14 cellular contexts compared by ENCODE assay signal in the genomic region with DNA sequence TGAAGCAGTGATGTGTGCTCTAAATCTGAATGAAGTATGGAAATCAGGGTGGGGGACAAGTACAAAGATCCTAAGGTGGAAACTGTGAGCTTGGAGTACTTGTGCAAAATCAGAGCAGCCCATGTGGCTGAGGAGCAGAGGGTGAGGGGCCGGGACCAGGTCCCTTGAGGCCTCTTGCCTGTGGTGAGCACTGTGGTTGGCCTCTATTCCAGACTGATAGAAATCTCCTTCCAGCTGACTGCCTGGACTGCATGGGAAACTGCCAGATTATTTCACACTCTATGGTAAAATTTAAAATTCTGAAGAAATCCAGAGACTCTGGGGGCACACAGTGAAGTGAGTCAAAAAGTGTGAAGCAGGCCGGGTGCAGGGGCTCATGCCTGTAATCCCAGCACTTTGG.
A peak's percentile ranks its signal among the peaks of the same experiment; 100 is the strongest.
DNase-seq lines count a peak whose midpoint lies in the region; ATAC-seq and TF ChIP-seq lines count a peak whose summit lies in the region.
"Had no signal": no experiment of that assay in that cellular context is flagged by ENCODE, and none has a peak within 500 bp of the region (broad histone marks: within the 10 kb centered on the region; RNA-seq: fewer than 3 reads in every experiment).

No MANE protein-coding gene starts in this region.

- WGBS in H9 (ENCODE audit: extremely low coverage, insufficient read length, low lambda C conversion rate) = no CpG with 5 or more reads among the region's 2 CpGs
- WGBS in right cardiac atrium = 59% methylated on average over 2 of the region's 2 CpGs
- 5% methylated on average over 2 of the region's 2 CpGs for WGBS in smooth muscle cell (ENCODE audit: low lambda C conversion rate)

- H3K27me3 ChIP-seq in H9 (ENCODE audit: insufficient read depth, low read length) = no peaks in the 10 kb centered on the region
- no peaks in the 10 kb centered on the region for H3K27me3 ChIP-seq in brain microvascular endothelial cell (replicated peaks)
- H3K27me3 ChIP-seq in right cardiac atrium (ENCODE audit: control insufficient read depth, insufficient read depth) = no peaks in the 10 kb centered on the region
- no peaks in the 10 kb centered on the region for H3K27me3 ChIP-seq in smooth muscle cell (ENCODE audit: low read depth)

- TF ChIP-seq CTCF in H9 (conservative IDR thresholded peaks at IDR 0.05) (no peak), brain microvascular endothelial cell (IDR thresholded peaks at IDR 0.05; ENCODE audit: low read depth, low read length, missing control alignments) (no peak), smooth muscle cell (IDR thresholded peaks at IDR 0.05; ENCODE audit: borderline replicate concordance, insufficient read depth, poor library complexity, severe bottlenecking) (no peak)

- no peak overlapping the region for H2BK12ac ChIP-seq in H9 (ENCODE audit: insufficient read length, low read depth, low read length)

- H3K23ac ChIP-seq in H9 (ENCODE audit: insufficient read length, low read depth, low read length) = no peak overlapping the region

- no peak overlapping the region for H2BK5ac ChIP-seq in H9 (ENCODE audit: insufficient read length, low read length)

- in situ Hi-C loops in brain microvascular endothelial cell (cut with HindIII; ENCODE audit: low pct_ligation_motif_present, low sequenced_read_pairs) = no loop called here

- peak in 1 of 2 donors; percentile 55 for ATAC-seq in right cardiac atrium
- ATAC-seq in GM21737 (IDR thresholded peaks at IDR 0.05; ENCODE audit: unreplicated experiment) = no peak
- no peak for ATAC-seq in GM21423 (IDR thresholded peaks at IDR 0.05; ENCODE audit: unreplicated experiment)

- H2BK15ac ChIP-seq in H9 (ENCODE audit: low read depth, low read length) = no peak overlapping the region

- H3K23me2 ChIP-seq in H9 (ENCODE audit: insufficient read length, low read depth, low read length, poor library complexity, severe bottlenecking) = no peaks in the 10 kb centered on the region

- H3K27me3 Mint-ChIP-seq in H9 (ENCODE audit: low read depth) = no peaks in the 10 kb centered on the region

- H3K14ac ChIP-seq in H9 (ENCODE audit: insufficient read depth, low read length) = peak overlapping the region; percentile 65; the same call in 1 of the 2 replicates

- no peaks in the 10 kb centered on the region for H4K20me1 ChIP-seq in H9 (ENCODE audit: control insufficient read depth, insufficient read depth, insufficient read length)
- H4K20me1 ChIP-seq in smooth muscle cell (ENCODE audit: low read depth) = peaks cover 22% of the 10 kb centered on the region

- intact Hi-C loops in right cardiac atrium (cut with DNase I) = loop anchor here in 1 of 4 donors (10.0 kb wide), 1 partner anchor 99 kb away; the partner anchor contains the start of gene WWTR1

- H3K4ac ChIP-seq in H9 (ENCODE audit: low read depth, low read length) = no peak overlapping the region

- H3K79me2 ChIP-seq in H9 (ENCODE audit: insufficient read depth, low read length) (no peaks in the 10 kb centered on the region), smooth muscle cell (ENCODE audit: low read depth) (peaks cover 76% of the 10 kb centered on the region)

- no peak overlapping the region for H3K9ac ChIP-seq in H9 (ENCODE audit: extremely low read depth, insufficient read length, low read length)
- H3K9ac ChIP-seq in smooth muscle cell (ENCODE audit: low read depth) = no peak overlapping the region

- no peak for DNase-seq in H9
- peak; percentile 41 for DNase-seq in brain microvascular endothelial cell
- peak in 2 of 3 donors; percentile 44 to 63 for DNase-seq in right cardiac atrium
- no peak for DNase-seq in smooth muscle cell (lab: John Stamatoyannopoulos, UW; ENCODE audit: unreplicated experiment)
- no peak for DNase-seq in activated T-cell treated with anti-CD3 and anti-CD28 coated beads for 4 hours
- DNase-seq in NCI-H2081 treated with DMSO at 0.1 percent for 48 hours (lab: John Stamatoyannopoulos, UW) = no peak
- DNase-seq: activated naive CD8-positive, alpha-beta T cell treated with anti-CD3 and anti-CD28 coated beads for 36 hours; kidney glomerular epithelial cell; MM.1S; NCI-H510A treated with DMSO at 0.1 percent for 48 hours; occipital lobe; SW 1271 had no signal

- peaks cover 6% of the 10 kb centered on the region for H3K79me1 ChIP-seq in H9 (ENCODE audit: insufficient read depth, low read depth, low read length, poor library complexity, severe bottlenecking)

- H2BK20ac ChIP-seq in H9 (ENCODE audit: low read depth, low read length, poor library complexity, severe bottlenecking) = no peak overlapping the region

- H3K27ac ChIP-seq in H9 (ENCODE audit: insufficient read length, low read depth, low read length) (no peak overlapping the region), brain microvascular endothelial cell (peak overlapping the region; percentile 23), right cardiac atrium (ENCODE audit: low read length) (no peak overlapping the region), smooth muscle cell (ENCODE audit: low read depth) (peak overlapping the region; percentile 90)

- H3K56ac ChIP-seq in H9 (ENCODE audit: insufficient read length, low read depth, low read length) = no peak overlapping the region

- H3K4me3 ChIP-seq in brain microvascular endothelial cell (ENCODE audit: low read depth, low read length) (no peak overlapping the region), right cardiac atrium (ENCODE audit: low read length) (no peak overlapping the region), smooth muscle cell (no peak overlapping the region)

- peak overlapping the region; percentile 50 for H2AK5ac ChIP-seq in H9 (ENCODE audit: insufficient read length, low read length)

- H3K9me3 ChIP-seq in H9 (ENCODE audit: control insufficient read depth, low read depth, low read length) (no peaks in the 10 kb centered on the region), right cardiac atrium (ENCODE audit: control insufficient read depth, low read length) (no peaks in the 10 kb centered on the region), smooth muscle cell (replicated peaks; ENCODE audit: low read depth) (no peaks in the 10 kb centered on the region)

- no peak overlapping the region for H2AFZ ChIP-seq in H9 (ENCODE audit: low read length)
- H2AFZ ChIP-seq in smooth muscle cell (ENCODE audit: low read depth) = no peak overlapping the region

- H3K9me3 Mint-ChIP-seq in H9 = no peaks in the 10 kb centered on the region
- H3K9me3 Mint-ChIP-seq: activated naive CD8-positive, alpha-beta T cell treated with anti-CD3 and anti-CD28 coated beads for 36 hours had no signal

- H3K4me3 Mint-ChIP-seq in H9 = no peak overlapping the region
- H3K4me3 Mint-ChIP-seq: activated naive CD8-positive, alpha-beta T cell treated with anti-CD3 and anti-CD28 coated beads for 36 hours had no signal

- no peak overlapping the region for H4K91ac ChIP-seq in H9 (ENCODE audit: insufficient read length, low read depth, low read length)

- H3K4me1 ChIP-seq in H9 (ENCODE audit: insufficient read depth, low read length) (no peaks in the 10 kb centered on the region), right cardiac atrium (ENCODE audit: control insufficient read depth, insufficient read depth, low read length) (peaks cover 18% of the 10 kb centered on the region), smooth muscle cell (ENCODE audit: low read depth) (peaks cover 29% of the 10 kb centered on the region)

- no peak overlapping the region for H4K8ac ChIP-seq in H9 (replicated peaks; ENCODE audit: insufficient read length, low read depth, low read length)

- H3T11ph ChIP-seq in H9 (ENCODE audit: low read length) = no peak overlapping the region

- H3K27ac Mint-ChIP-seq in H9 = peak overlapping the region; percentile 3 to 22 (median 8); a peak in 3 of 7 replicates
- H3K27ac Mint-ChIP-seq: activated naive CD8-positive, alpha-beta T cell treated with anti-CD3 and anti-CD28 coated beads for 36 hours had no signal

- no peak overlapping the region for H3K18ac ChIP-seq in H9 (ENCODE audit: insufficient read length, low read depth, low read length)

- H3K4me1 Mint-ChIP-seq in H9 = peaks cover 30 to 35% of the 10 kb centered on the region in 2 experiments
- H3K4me1 Mint-ChIP-seq: activated naive CD8-positive, alpha-beta T cell treated with anti-CD3 and anti-CD28 coated beads for 36 hours had no signal

- H3F3A ChIP-seq in smooth muscle cell (ENCODE audit: low read depth) = peaks cover 32% of the 10 kb centered on the region

- H3K36me3 ChIP-seq in brain microvascular endothelial cell (replicated peaks) (peaks cover 5% of the 10 kb centered on the region), smooth muscle cell (ENCODE audit: low read depth) (no peaks in the 10 kb centered on the region)

- H3K4me2 ChIP-seq in H9 (ENCODE audit: insufficient read depth, insufficient read length, low read length) (no peak overlapping the region), smooth muscle cell (peak overlapping the region; percentile 76)

- no peaks in the 10 kb centered on the region for H3K36me3 Mint-ChIP-seq in H9 (ENCODE audit: insufficient read depth in 1 of 3, low read depth in 3 of 3)
- H3K36me3 Mint-ChIP-seq: activated naive CD8-positive, alpha-beta T cell treated with anti-CD3 and anti-CD28 coated beads for 36 hours had no signal

- H4K5ac ChIP-seq in H9 (ENCODE audit: insufficient read length, low read depth, low read length) = no peak overlapping the region

- no peak overlapping the region for H2BK120ac ChIP-seq in H9 (ENCODE audit: low read depth, low read length, poor library complexity, severe bottlenecking)

Comparison
In these comparisons a context has a peak if more than half of its experiments do, and no peak if none do; other contexts are left out.
1. DNase-seq: peak in brain microvascular endothelial cell (single experiment) and right cardiac atrium (2 of 3); none in H9 (single experiment), smooth muscle cell (single experiment), activated T-cell treated with anti-CD3 and anti-CD28 coated beads for 4 hours (single experiment) and NCI-H2081 treated with DMSO at 0.1 percent for 48 hours (single experiment).
2. H3K27ac ChIP-seq: peak in brain microvascular endothelial cell (single experiment) and smooth muscle cell (single experiment); none in H9 (single experiment) and right cardiac atrium (single experiment).